20 cellular contexts compared by ENCODE assay signal in genomic region chr3:52458031-52458760, GRCh38. TPM values are rescaled to one million over a fixed set of nuclear protein-coding genes. Genes with fewer than 3 reads are reported as not detected.
A peak's percentile ranks its signal among the peaks of the same experiment; 100 is the strongest.
DNase-seq lines count a peak whose midpoint lies in the region; TF ChIP-seq lines count a peak whose summit lies in the region.
"Had no signal": no experiment of that assay in that cellular context is flagged by ENCODE, and none has a peak within 500 bp of the region (broad histone marks: within the 10 kb centered on the region; RNA-seq: fewer than 3 reads in every experiment).

No MANE protein-coding gene starts in this region.

- no peaks in the 10 kb centered on the region for H3K9me3 Mint-ChIP-seq in activated naive CD8-positive, alpha-beta T cell (ENCODE audit: low read depth)
- H3K9me3 Mint-ChIP-seq in activated naive CD8-positive, alpha-beta T cell treated with anti-CD3 and anti-CD28 coated beads for 36 hours = no peaks in the 10 kb centered on the region
- H3K9me3 Mint-ChIP-seq in type B pancreatic cell (no peaks in the 10 kb centered on the region), chondrocyte (ENCODE audit: low read depth) (no peaks in the 10 kb centered on the region)

- peaks cover 16% of the 10 kb centered on the region for H3K4me1 ChIP-seq in hepatocyte (ENCODE audit: insufficient read depth)

- H3K9me3 ChIP-seq in WERI-Rb-1 (ENCODE audit: severe bottlenecking) (no peaks in the 10 kb centered on the region), hepatocyte (ENCODE audit: low read depth) (no peaks in the 10 kb centered on the region)
- H3K9me3 ChIP-seq: ascending aorta, Caco-2, colonic mucosa had no signal

- peaks cover 6% of the 10 kb centered on the region for H4K20me1 ChIP-seq in hepatocyte (ENCODE audit: insufficient read depth, poor library complexity, severe bottlenecking)

- peaks cover 69% of the 10 kb centered on the region for H3K36me3 ChIP-seq in WERI-Rb-1
- peaks cover 2% of the 10 kb centered on the region for H3K36me3 ChIP-seq in hepatocyte (replicated peaks; ENCODE audit: insufficient read depth, low read depth)
- H3K36me3 ChIP-seq: colonic mucosa had no signal

- peak overlapping the region; percentile 94 for H3K27ac ChIP-seq in WERI-Rb-1
- H3K27ac ChIP-seq in hepatocyte = no peak overlapping the region
- H3K27ac ChIP-seq: colonic mucosa had no signal

- H3K4me3 Mint-ChIP-seq in activated naive CD8-positive, alpha-beta T cell = no peak overlapping the region
- no peak overlapping the region for H3K4me3 Mint-ChIP-seq in activated naive CD8-positive, alpha-beta T cell treated with anti-CD3 and anti-CD28 coated beads for 36 hours
- peak overlapping the region; percentile 54 for H3K4me3 Mint-ChIP-seq in type B pancreatic cell
- no peak overlapping the region for H3K4me3 Mint-ChIP-seq in chondrocyte (ENCODE audit: unreplicated experiment)

- peaks cover 3% of the 10 kb centered on the region for H3K36me3 Mint-ChIP-seq in activated naive CD8-positive, alpha-beta T cell
- peaks cover 23% of the 10 kb centered on the region for H3K36me3 Mint-ChIP-seq in activated naive CD8-positive, alpha-beta T cell treated with anti-CD3 and anti-CD28 coated beads for 36 hours
- H3K36me3 Mint-ChIP-seq in type B pancreatic cell = peaks cover 14% of the 10 kb centered on the region
- H3K36me3 Mint-ChIP-seq in chondrocyte (ENCODE audit: low read depth) = peaks cover 18% of the 10 kb centered on the region

- no peak for DNase-seq in activated naive CD8-positive, alpha-beta T cell treated with anti-CD3 and anti-CD28 coated beads for 36 hours
- DNase-seq in WERI-Rb-1 (no peak), hepatocyte (ENCODE audit: low spot score) (no peak), type B pancreatic cell (ENCODE audit: extremely low spot score, unreplicated experiment) (no peak), DMS53 (lab: John Stamatoyannopoulos, UW) (no peak), chondrocyte (ENCODE audit: low spot score) (no peak)
- no peak for DNase-seq in stimulated activated CD4-positive, alpha-beta T cell treated with anti-CD3 and anti-CD28 coated beads, Interleukin-12 subunit alpha, Interleukin-12 subunit beta, amount 100 ng/mL, for 4 hours
- DNase-seq: activated gamma-delta T cell; Caco-2; colonic mucosa; foreskin fibroblast; left colon; NCI-H1436 treated with DMSO at 0.1 percent for 48 hours; NK-92 treated with Interleukin-12 subunit alpha and Interleukin-12 subunit beta, amount 100 ng/mL, for 24 hours; stimulated activated CD4-positive, alpha-beta T cell treated with anti-CD3 and anti-CD28 coated beads, Interleukin-1b, Interleukin-23, amount 100 ng/mL, for 48 hours had no signal

- peak overlapping the region; percentile 43 for H3K27ac Mint-ChIP-seq in activated naive CD8-positive, alpha-beta T cell
- no peak overlapping the region for H3K27ac Mint-ChIP-seq in activated naive CD8-positive, alpha-beta T cell treated with anti-CD3 and anti-CD28 coated beads for 36 hours
- H3K27ac Mint-ChIP-seq in type B pancreatic cell (no peak overlapping the region), chondrocyte (ENCODE audit: unreplicated experiment) (no peak overlapping the region)

- H2AFZ ChIP-seq in hepatocyte = no peak overlapping the region

- H3K9me2 ChIP-seq in hepatocyte (replicated peaks; ENCODE audit: insufficient read depth) = no peaks in the 10 kb centered on the region

- no peak overlapping the region for H3K4me3 ChIP-seq in WERI-Rb-1 (ENCODE audit: low read depth, low read length)
- H3K4me3 ChIP-seq in hepatocyte = no peak overlapping the region
- H3K4me3 ChIP-seq: ascending aorta, colonic mucosa had no signal

- peaks cover 76% of the 10 kb centered on the region for H3K79me2 ChIP-seq in hepatocyte

- H3K27me3 ChIP-seq in WERI-Rb-1 (ENCODE audit: insufficient read depth, low read depth, severe bottlenecking) = no peaks in the 10 kb centered on the region
- H3K27me3 ChIP-seq in hepatocyte = no peaks in the 10 kb centered on the region
- H3K27me3 ChIP-seq: ascending aorta, colonic mucosa had no signal

- WGBS in hepatocyte (ENCODE audit: low lambda C conversion rate, missing lambda C conversion rate) = 78% methylated on average over 6 of the region's 6 CpGs

- H3K4me1 Mint-ChIP-seq in activated naive CD8-positive, alpha-beta T cell (ENCODE audit: low read depth) = peaks cover 52% of the 10 kb centered on the region
- H3K4me1 Mint-ChIP-seq in activated naive CD8-positive, alpha-beta T cell treated with anti-CD3 and anti-CD28 coated beads for 36 hours = peaks cover 46% of the 10 kb centered on the region
- H3K4me1 Mint-ChIP-seq in type B pancreatic cell (ENCODE audit: unreplicated experiment) (peaks cover 30% of the 10 kb centered on the region), chondrocyte (ENCODE audit: low read depth) (peaks cover 30% of the 10 kb centered on the region)

- H3K4me2 ChIP-seq in hepatocyte = peak overlapping the region; percentile 96

- H3K27me3 Mint-ChIP-seq in activated naive CD8-positive, alpha-beta T cell = no peaks in the 10 kb centered on the region
- H3K27me3 Mint-ChIP-seq in activated naive CD8-positive, alpha-beta T cell treated with anti-CD3 and anti-CD28 coated beads for 36 hours = no peaks in the 10 kb centered on the region
- H3K27me3 Mint-ChIP-seq in type B pancreatic cell = no peaks in the 10 kb centered on the region
- H3K27me3 Mint-ChIP-seq in chondrocyte (ENCODE audit: low read depth) = no peaks in the 10 kb centered on the region

- TF ChIP-seq CTCF in WERI-Rb-1 (IDR thresholded peaks at IDR 0.05; ENCODE audit: low read depth, low read length) (no peak), hepatocyte (IDR thresholded peaks at IDR 0.05; ENCODE audit: poor library complexity) (no peak), type B pancreatic cell (conservative IDR thresholded peaks at IDR 0.05) (no peak), chondrocyte (IDR thresholded peaks at IDR 0.05) (no peak)

RNA-seq across cellular contexts. Expression of gene NISCH, which starts 2.8 kb away (rescaled TPM):
- total RNA-seq in activated naive CD8-positive, alpha-beta T cell treated with anti-CD3 and anti-CD28 coated beads for 36 hours = 10 to 100 TPM; 55.0 to 57.3 TPM
- total RNA-seq in hepatocyte (52.1 and 74.5 TPM in 2 replicates), type B pancreatic cell (ENCODE audit: low replicate concordance) (105 and 149 TPM in 2 replicates), chondrocyte (97.6 to 121 TPM (median 101 TPM) in 3 replicates)
- 58.9 and 66.3 TPM in 2 replicates for polyA plus RNA-seq in hepatocyte

RNA-seq across cellular contexts. Expression of gene TNNC1, which starts 4.4 kb away (rescaled TPM):
- 1 to 10 TPM; 2.9 to 4.2 TPM for total RNA-seq in activated naive CD8-positive, alpha-beta T cell treated with anti-CD3 and anti-CD28 coated beads for 36 hours
- total RNA-seq in hepatocyte (15.0 and 16.1 TPM in 2 replicates), type B pancreatic cell (ENCODE audit: low replicate concordance) (6.6 and 16.6 TPM in 2 replicates), chondrocyte (3.3 to 13.7 TPM (median 12.7 TPM) in 3 replicates)
- 9.7 and 19.8 TPM in 2 replicates for polyA plus RNA-seq in hepatocyte
- total RNA-seq: endothelial cell of umbilical vein, osteocyte, RPMI7951 had no signal

RNA-seq across cellular contexts. Expression of gene SEMA3G, which starts 13.3 kb away (rescaled TPM):
- under 1 TPM in 1 of 2 experiments, not detected in 1; 0.19 TPM for total RNA-seq in activated naive CD8-positive, alpha-beta T cell treated with anti-CD3 and anti-CD28 coated beads for 36 hours
- total RNA-seq in hepatocyte = 1.5 and 3.8 TPM in 2 replicates
- 0.48 and 1.5 TPM in 2 replicates for polyA plus RNA-seq in hepatocyte
- 0.45 and 0.77 TPM in 2 replicates for total RNA-seq in type B pancreatic cell (ENCODE audit: low replicate concordance)
- total RNA-seq in chondrocyte = 0.17 TPM in 1 of 3 replicates, not detected in the others
- total RNA-seq: osteocyte had no signal

RNA-seq across cellular contexts. Expression of gene STAB1, which starts 36.9 kb away (rescaled TPM):
- total RNA-seq in activated naive CD8-positive, alpha-beta T cell treated with anti-CD3 and anti-CD28 coated beads for 36 hours = under 1 TPM; 0.08 to 0.10 TPM
- 4.0 and 4.6 TPM in 2 replicates for total RNA-seq in hepatocyte
- 3.0 and 4.0 TPM in 2 replicates for polyA plus RNA-seq in hepatocyte
- total RNA-seq in type B pancreatic cell (ENCODE audit: low replicate concordance) = 0.12 TPM in 1 of 2 replicates, not detected in the other
- total RNA-seq in chondrocyte = not detected in 3 replicates
- total RNA-seq: osteocyte had no signal

RNA-seq across cellular contexts. Expression of gene PHF7, which starts 47.7 kb away (rescaled TPM):
- total RNA-seq in activated naive CD8-positive, alpha-beta T cell treated with anti-CD3 and anti-CD28 coated beads for 36 hours = 10 to 100 TPM; 15.4 to 16.6 TPM
- 7.1 and 7.2 TPM in 2 replicates for total RNA-seq in hepatocyte
- 3.9 and 7.1 TPM in 2 replicates for polyA plus RNA-seq in hepatocyte
- total RNA-seq in type B pancreatic cell (ENCODE audit: low replicate concordance) = 3.9 and 8.2 TPM in 2 replicates
- total RNA-seq in chondrocyte = 5.1 to 7.1 TPM (median 5.5 TPM) in 3 replicates
- total RNA-seq: ascending aorta had no signal
